In the genomic region with DNA sequence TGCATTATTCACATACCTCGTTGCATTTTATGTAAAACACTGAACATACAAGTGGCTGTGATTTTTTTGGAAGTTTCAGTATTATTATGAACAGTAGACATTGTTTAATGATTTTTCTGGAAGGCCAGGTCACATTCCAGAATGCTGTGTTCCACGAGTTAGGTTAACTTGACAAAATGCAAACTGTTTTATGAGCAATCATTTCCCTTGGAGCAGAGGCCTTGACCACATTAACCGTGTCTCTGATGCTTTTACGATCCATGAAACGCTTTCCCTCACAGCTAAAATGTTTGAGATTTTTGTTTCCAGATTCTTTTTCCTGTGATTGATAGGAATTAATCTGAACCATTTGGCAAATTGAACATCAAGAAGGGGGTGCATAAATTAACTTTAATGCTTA, we compare ENCODE assay signal across 1 cellular context.
TF ChIP-seq lines count a peak whose summit lies in the region.

No MANE protein-coding gene starts in this region.

TF ChIP-seq in SK-N-SH, 30 proteins besides CTCF, POLR2A, EP300 and RAD21 (continued from another document):
- TF ChIP-seq, protein P1, sequence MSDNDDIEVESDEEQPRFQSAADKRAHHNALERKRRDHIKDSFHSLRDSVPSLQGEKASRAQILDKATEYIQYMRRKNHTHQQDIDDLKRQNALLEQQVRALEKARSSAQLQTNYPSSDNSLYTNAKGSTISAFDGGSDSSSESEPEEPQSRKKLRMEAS (IDR thresholded peaks at IDR 0.05; ENCODE audit: low read depth) = peak; percentile 20; the same call in 1 of the 2 replicates
